ENCODE assay signal across 2 cellular contexts in the genomic region with DNA sequence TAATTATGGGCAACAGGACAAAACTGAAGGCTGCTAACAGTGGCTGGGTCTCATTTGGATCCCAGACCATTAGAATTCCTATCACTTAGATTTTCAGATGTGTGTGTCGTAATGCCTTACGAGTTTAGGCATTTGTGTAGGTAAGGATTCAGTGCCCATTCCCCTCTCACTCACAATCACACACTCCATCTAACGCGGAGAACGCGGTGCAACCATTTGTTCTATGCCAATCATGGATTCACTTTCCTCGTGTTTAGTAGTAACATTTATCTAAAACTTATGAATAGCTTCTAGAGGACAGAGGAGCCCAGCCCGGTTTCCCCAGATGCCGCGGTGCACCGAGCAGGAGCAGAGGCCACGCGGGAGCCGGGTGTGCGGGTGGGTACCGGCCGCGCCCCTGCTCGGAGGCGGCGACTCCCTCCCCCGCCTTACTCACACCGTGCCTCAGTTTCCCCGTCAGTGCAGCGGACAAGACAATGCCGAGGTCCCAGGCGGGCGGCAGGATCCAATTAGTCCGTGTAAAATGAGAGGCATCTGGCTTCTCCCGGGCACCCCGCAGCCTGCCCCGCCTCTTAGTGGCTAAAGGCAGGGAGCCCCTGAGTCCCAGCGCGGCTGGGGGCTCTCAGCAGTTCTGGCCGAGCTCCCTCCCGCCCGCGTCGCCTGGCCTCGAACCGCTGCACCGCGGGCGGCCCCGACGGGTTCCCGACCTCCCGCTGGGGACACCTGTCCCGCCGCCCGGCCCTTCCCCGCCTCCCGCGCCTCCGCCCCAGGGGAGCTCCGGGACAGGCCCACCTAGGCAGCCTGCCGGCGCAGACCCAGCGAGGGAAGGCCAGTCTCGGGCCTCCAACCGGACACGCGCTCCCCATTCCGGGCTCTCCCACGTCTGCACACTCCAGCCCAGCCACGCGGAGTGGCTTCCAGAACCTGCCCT.
TF ChIP-seq lines count a peak whose summit lies in the region.

No MANE protein-coding gene starts in this region.

TF ChIP-seq in SK-N-SH, 30 proteins besides CTCF, POLR2A, EP300 and RAD21 (continued from another document):
- TF ChIP-seq, protein P1, sequence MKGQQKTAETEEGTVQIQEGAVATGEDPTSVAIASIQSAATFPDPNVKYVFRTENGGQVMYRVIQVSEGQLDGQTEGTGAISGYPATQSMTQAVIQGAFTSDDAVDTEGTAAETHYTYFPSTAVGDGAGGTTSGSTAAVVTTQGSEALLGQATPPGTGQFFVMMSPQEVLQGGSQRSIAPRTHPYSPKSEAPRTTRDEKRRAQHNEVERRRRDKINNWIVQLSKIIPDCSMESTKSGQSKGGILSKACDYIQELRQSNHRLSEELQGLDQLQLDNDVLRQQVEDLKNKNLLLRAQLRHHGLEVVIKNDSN (IDR thresholded peaks at IDR 0.05; ENCODE audit: borderline replicate concordance, low read depth): no peak
- TF ChIP-seq TAF1 (IDR thresholded peaks at IDR 0.05; ENCODE audit: borderline replicate concordance, low read depth, low read length): no peak
- no peak for TF ChIP-seq TCF12 (IDR thresholded peaks at IDR 0.05)
- no peak for TF ChIP-seq JUND (IDR thresholded peaks at IDR 0.05)
- no peak for TF ChIP-seq RFX5 (IDR thresholded peaks at IDR 0.05; ENCODE audit: low read length)
- no peak for TF ChIP-seq ELF1 (IDR thresholded peaks at IDR 0.05)
- TF ChIP-seq RCOR1 (IDR thresholded peaks at IDR 0.05; ENCODE audit: low read length): no peak
- TF ChIP-seq NFIC (IDR thresholded peaks at IDR 0.05; ENCODE audit: borderline replicate concordance): no peak
- TF ChIP-seq FOXM1 (IDR thresholded peaks at IDR 0.05; ENCODE audit: low read depth): no peak
- TF ChIP-seq FOSL2 (IDR thresholded peaks at IDR 0.05; ENCODE audit: borderline replicate concordance, low read depth): no peak
- no peak for TF ChIP-seq TEAD4 (IDR thresholded peaks at IDR 0.05; ENCODE audit: borderline replicate concordance, insufficient read depth)

TF ChIP-seq in SK-N-SH treated with all-trans-retinoic acid at 6 μM for 48 hours, 23 proteins besides CTCF, POLR2A, EP300 and RAD21 (continued from another document):
- TF ChIP-seq, protein P2, sequence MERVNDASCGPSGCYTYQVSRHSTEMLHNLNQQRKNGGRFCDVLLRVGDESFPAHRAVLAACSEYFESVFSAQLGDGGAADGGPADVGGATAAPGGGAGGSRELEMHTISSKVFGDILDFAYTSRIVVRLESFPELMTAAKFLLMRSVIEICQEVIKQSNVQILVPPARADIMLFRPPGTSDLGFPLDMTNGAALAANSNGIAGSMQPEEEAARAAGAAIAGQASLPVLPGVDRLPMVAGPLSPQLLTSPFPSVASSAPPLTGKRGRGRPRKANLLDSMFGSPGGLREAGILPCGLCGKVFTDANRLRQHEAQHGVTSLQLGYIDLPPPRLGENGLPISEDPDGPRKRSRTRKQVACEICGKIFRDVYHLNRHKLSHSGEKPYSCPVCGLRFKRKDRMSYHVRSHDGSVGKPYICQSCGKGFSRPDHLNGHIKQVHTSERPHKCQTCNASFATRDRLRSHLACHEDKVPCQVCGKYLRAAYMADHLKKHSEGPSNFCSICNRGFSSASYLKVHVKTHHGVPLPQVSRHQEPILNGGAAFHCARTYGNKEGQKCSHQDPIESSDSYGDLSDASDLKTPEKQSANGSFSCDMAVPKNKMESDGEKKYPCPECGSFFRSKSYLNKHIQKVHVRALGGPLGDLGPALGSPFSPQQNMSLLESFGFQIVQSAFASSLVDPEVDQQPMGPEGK (CRISPR knock-in tag; IDR thresholded peaks at IDR 0.05; ENCODE audit: borderline replicate concordance): no peak
- no peak for TF ChIP-seq ZNF8 (CRISPR knock-in tag; IDR thresholded peaks at IDR 0.05)
- no peak for TF ChIP-seq ISL1 (CRISPR knock-in tag; IDR thresholded peaks at IDR 0.05)
- TF ChIP-seq, protein P3, sequence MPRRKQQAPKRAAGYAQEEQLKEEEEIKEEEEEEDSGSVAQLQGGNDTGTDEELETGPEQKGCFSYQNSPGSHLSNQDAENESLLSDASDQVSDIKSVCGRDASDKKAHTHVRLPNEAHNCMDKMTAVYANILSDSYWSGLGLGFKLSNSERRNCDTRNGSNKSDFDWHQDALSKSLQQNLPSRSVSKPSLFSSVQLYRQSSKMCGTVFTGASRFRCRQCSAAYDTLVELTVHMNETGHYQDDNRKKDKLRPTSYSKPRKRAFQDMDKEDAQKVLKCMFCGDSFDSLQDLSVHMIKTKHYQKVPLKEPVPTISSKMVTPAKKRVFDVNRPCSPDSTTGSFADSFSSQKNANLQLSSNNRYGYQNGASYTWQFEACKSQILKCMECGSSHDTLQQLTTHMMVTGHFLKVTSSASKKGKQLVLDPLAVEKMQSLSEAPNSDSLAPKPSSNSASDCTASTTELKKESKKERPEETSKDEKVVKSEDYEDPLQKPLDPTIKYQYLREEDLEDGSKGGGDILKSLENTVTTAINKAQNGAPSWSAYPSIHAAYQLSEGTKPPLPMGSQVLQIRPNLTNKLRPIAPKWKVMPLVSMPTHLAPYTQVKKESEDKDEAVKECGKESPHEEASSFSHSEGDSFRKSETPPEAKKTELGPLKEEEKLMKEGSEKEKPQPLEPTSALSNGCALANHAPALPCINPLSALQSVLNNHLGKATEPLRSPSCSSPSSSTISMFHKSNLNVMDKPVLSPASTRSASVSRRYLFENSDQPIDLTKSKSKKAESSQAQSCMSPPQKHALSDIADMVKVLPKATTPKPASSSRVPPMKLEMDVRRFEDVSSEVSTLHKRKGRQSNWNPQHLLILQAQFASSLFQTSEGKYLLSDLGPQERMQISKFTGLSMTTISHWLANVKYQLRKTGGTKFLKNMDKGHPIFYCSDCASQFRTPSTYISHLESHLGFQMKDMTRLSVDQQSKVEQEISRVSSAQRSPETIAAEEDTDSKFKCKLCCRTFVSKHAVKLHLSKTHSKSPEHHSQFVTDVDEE (CRISPR knock-in tag; IDR thresholded peaks at IDR 0.05): no peak
- TF ChIP-seq ZNF70 (CRISPR knock-in tag; IDR thresholded peaks at IDR 0.05): no peak
- TF ChIP-seq ZFP30 (CRISPR knock-in tag; IDR thresholded peaks at IDR 0.05): no peak
- no peak for TF ChIP-seq TOX (CRISPR knock-in tag; IDR thresholded peaks at IDR 0.05; ENCODE audit: borderline replicate concordance)
- no peak for TF ChIP-seq TCF4 (CRISPR knock-in tag; IDR thresholded peaks at IDR 0.05; ENCODE audit: borderline replicate concordance)
- no peak for TF ChIP-seq GLIS3 (CRISPR knock-in tag; IDR thresholded peaks at IDR 0.05)
- TF ChIP-seq BACH2 (CRISPR knock-in tag; IDR thresholded peaks at IDR 0.05; ENCODE audit: borderline replicate concordance): no peak
- no peak for TF ChIP-seq RARB (CRISPR knock-in tag; IDR thresholded peaks at IDR 0.05)
- TF ChIP-seq PPARA (CRISPR knock-in tag; IDR thresholded peaks at IDR 0.05; ENCODE audit: borderline replicate concordance): no peak
- no peak for TF ChIP-seq SNAI2 (CRISPR knock-in tag; IDR thresholded peaks at IDR 0.05)
